In the genomic region with DNA sequence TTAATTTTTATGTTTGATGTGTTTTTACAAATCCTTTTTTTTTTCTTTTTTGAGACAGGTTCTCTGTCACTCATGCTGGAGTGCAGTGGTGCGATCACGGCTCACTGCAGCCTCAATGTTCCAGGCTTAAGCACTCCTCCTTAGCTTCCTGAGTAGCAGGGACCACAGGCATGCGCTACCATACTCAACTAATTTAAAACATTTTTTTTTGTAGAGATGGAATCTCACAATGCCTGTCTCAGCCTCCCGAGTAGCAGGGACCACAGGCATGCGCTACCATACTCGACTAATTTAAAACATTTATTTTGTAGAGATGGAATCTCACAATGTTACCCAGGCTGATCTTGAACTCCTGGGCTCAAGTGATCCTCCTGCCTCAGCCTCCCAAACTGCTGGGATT, we compare ENCODE assay signal across 24 cellular contexts. TPM values are rescaled to one million over a fixed set of nuclear protein-coding genes. Genes with fewer than 3 reads are reported as not detected.
"Had no signal": no experiment of that assay in that cellular context is flagged by ENCODE, and none has a peak within 500 bp of the region (broad histone marks: within the 10 kb centered on the region; RNA-seq: fewer than 3 reads in every experiment).

No MANE protein-coding gene starts in this region.

- H3K27ac ChIP-seq: body of pancreas, Peyer's patch, RWPE1, SJSA1 had no signal

- H3K36me3 ChIP-seq: Peyer's patch, SJSA1 had no signal

- H3K9me3 ChIP-seq: body of pancreas, Peyer's patch had no signal

- DNase-seq: activated B cell treated with CpG ODN at 0.5 μM for 24 hours; activated CD4-positive, alpha-beta T cell treated with anti-CD3 and anti-CD28 coated beads for 1 hour; activated CD4-positive, alpha-beta T cell treated with anti-CD3 and anti-CD28 coated beads, Interleukin-2, amount 10 ng/mL, durations not matched to agents 24 days and 14 days; activated CD4-positive, alpha-beta T cell treated with anti-CD3 and anti-CD28 coated beads, Interleukin-2, amount 50 U/mL, for 48 hours; activated CD8-positive, alpha-beta memory T cell treated with anti-CD3 and anti-CD28 coated beads, Interleukin-2, amount 10 ng/mL, durations not matched to agents 7 days and 5 days; activated effector memory CD4-positive, alpha-beta T cell treated with Interleukin-2 at 50 U/mL for 16 hours; activated naive CD4-positive, alpha-beta T cell; activated T-cell treated with anti-CD3 and anti-CD28 coated beads, Interleukin-2, amount 50 U/mL, for 24 hours; body of pancreas; central memory CD4-positive, alpha-beta T cell; NCI-H146; NCI-H187 treated with DMSO at 0.1 percent for 48 hours; NCI-H2081 treated with DMSO at 0.1 percent for 48 hours; NCI-H446; NCI-H524; Peyer's patch; Right ventricle myocardium superior; T-helper 2 cell; T1000 had no signal

- H3K9me3 Mint-ChIP-seq: activated B cell treated with CpG ODN at 0.5 μM for 24 hours; activated CD4-positive, alpha-beta T cell treated with anti-CD3 and anti-CD28 coated beads, Interleukin-2, amount 10 ng/mL, durations not matched to agents 24 days and 14 days; activated naive CD4-positive, alpha-beta T cell treated with anti-CD3 and anti-CD28 coated beads, Interleukin-2, amount 50 U/mL, for 24 hours; activated T-cell treated with anti-CD3 and anti-CD28 coated beads, Interleukin-2, amount 50 U/mL, for 24 hours; activated T-helper 1 cell treated with anti-CD3 and anti-CD28 coated beads, Interleukin-12 subunit alpha, Interleukin-12 subunit beta, Interleukin-2, Interleukin-4 antibody, amounts not matched to agents 30 ng/mL and 10 ng/mL and 1 ng/mL, durations not matched to agents 14 hours and 24 hours and 36 hours had no signal

- H3K4me1 ChIP-seq: SJSA1 had no signal

- H3K27ac Mint-ChIP-seq: activated B cell treated with CpG ODN at 0.5 μM for 24 hours; activated CD4-positive, alpha-beta T cell treated with anti-CD3 and anti-CD28 coated beads, Interleukin-2, amount 10 ng/mL, durations not matched to agents 24 days and 14 days; activated CD8-positive, alpha-beta memory T cell treated with anti-CD3 and anti-CD28 coated beads, Interleukin-2, amount 10 ng/mL, durations not matched to agents 7 days and 5 days; activated T-cell treated with anti-CD3 and anti-CD28 coated beads, Interleukin-2, amount 50 U/mL, for 24 hours; activated T-helper 1 cell treated with anti-CD3 and anti-CD28 coated beads, Interleukin-12 subunit alpha, Interleukin-12 subunit beta, Interleukin-2, Interleukin-4 antibody, amounts not matched to agents 30 ng/mL and 10 ng/mL and 1 ng/mL, durations not matched to agents 14 hours and 24 hours and 36 hours had no signal

- H3K4me3 Mint-ChIP-seq: activated B cell treated with CpG ODN at 0.5 μM for 24 hours; activated CD4-positive, alpha-beta T cell treated with anti-CD3 and anti-CD28 coated beads, Interleukin-2, amount 10 ng/mL, durations not matched to agents 24 days and 14 days; activated CD8-positive, alpha-beta memory T cell treated with anti-CD3 and anti-CD28 coated beads, Interleukin-2, amount 10 ng/mL, durations not matched to agents 7 days and 5 days; activated naive CD4-positive, alpha-beta T cell treated with anti-CD3 and anti-CD28 coated beads, Interleukin-2, amount 50 U/mL, for 24 hours; activated T-cell treated with anti-CD3 and anti-CD28 coated beads, Interleukin-2, amount 50 U/mL, for 24 hours; activated T-helper 1 cell treated with anti-CD3 and anti-CD28 coated beads, Interleukin-12 subunit alpha, Interleukin-12 subunit beta, Interleukin-2, Interleukin-4 antibody, amounts not matched to agents 30 ng/mL and 10 ng/mL and 1 ng/mL, durations not matched to agents 14 hours and 24 hours and 36 hours had no signal

- H3K4me3 ChIP-seq: body of pancreas, Peyer's patch, SJSA1 had no signal

- H3K36me3 Mint-ChIP-seq: activated CD8-positive, alpha-beta memory T cell treated with anti-CD3 and anti-CD28 coated beads, Interleukin-2, amount 10 ng/mL, durations not matched to agents 7 days and 5 days; activated naive CD4-positive, alpha-beta T cell treated with anti-CD3 and anti-CD28 coated beads, Interleukin-2, amount 50 U/mL, for 24 hours had no signal

- ATAC-seq: activated CD8-positive, alpha-beta memory T cell treated with anti-CD3 and anti-CD28 coated beads, Interleukin-2, amount 10 ng/mL, durations not matched to agents 7 days and 5 days; body of pancreas had no signal

RNA-seq across cellular contexts. Expression of a gene that starts 3.2 kb away (rescaled TPM):
- total RNA-seq: activated B cell treated with CpG ODN at 0.5 μM for 24 hours; activated CD4-positive, alpha-beta T cell treated with anti-CD3 and anti-CD28 coated beads, Interleukin-2, amount 10 ng/mL, durations not matched to agents 24 days and 14 days; activated CD8-positive, alpha-beta memory T cell treated with anti-CD3 and anti-CD28 coated beads, Interleukin-2, amount 10 ng/mL, durations not matched to agents 7 days and 5 days; activated T-helper 1 cell treated with anti-CD3 and anti-CD28 coated beads, Interleukin-12 subunit alpha, Interleukin-12 subunit beta, Interleukin-2, Interleukin-4 antibody, amounts not matched to agents 30 ng/mL and 10 ng/mL and 1 ng/mL, durations not matched to agents 14 hours and 24 hours and 36 hours; body of pancreas; bronchial epithelial cell; Peyer's patch; Right ventricle myocardium superior; SJSA1 had no signal
